ENCODE assay signal across 37 cellular contexts in genomic region chr1:99772809-99773208, GRCh38. TPM values are rescaled to one million over a fixed set of nuclear protein-coding genes. Genes with fewer than 3 reads are reported as not detected.
A peak's percentile ranks its signal among the peaks of the same experiment; 100 is the strongest.
DNase-seq lines count a peak whose midpoint lies in the region; ATAC-seq, FAIRE-seq and TF ChIP-seq lines count a peak whose summit lies in the region.
"Had no signal": no experiment of that assay in that cellular context is flagged by ENCODE, and none has a peak within 500 bp of the region (broad histone marks: within the 10 kb centered on the region; RNA-seq: fewer than 3 reads in every experiment).

No MANE protein-coding gene starts in this region.

- H2BK120ac ChIP-seq in mesendoderm (ENCODE audit: low read depth, low read length): no peak overlapping the region

- H3K79me2 ChIP-seq in HCT116 (ENCODE audit: insufficient read depth, low read length) (no peaks in the 10 kb centered on the region), OCI-LY7 (ENCODE audit: insufficient read depth, low read depth, low read length) (no peaks in the 10 kb centered on the region), K562 (ENCODE audit: control insufficient read depth, insufficient read depth, low read length) (no peaks in the 10 kb centered on the region), mesendoderm (ENCODE audit: control insufficient read depth, insufficient read depth, low read length) (no peaks in the 10 kb centered on the region)

- no peak overlapping the region for H2BK5ac ChIP-seq in mesendoderm (ENCODE audit: low read length)

- no peak overlapping the region for H3K27ac ChIP-seq in HCT116 (ENCODE audit: low read depth, low read length)
- no peak overlapping the region for H3K27ac ChIP-seq in OCI-LY7 (ENCODE audit: low read depth, low read length, poor library complexity, severe bottlenecking)
- no peak overlapping the region for H3K27ac ChIP-seq in K562 (ENCODE audit: extremely low read depth, low read depth, low read length)
- no peak overlapping the region for H3K27ac ChIP-seq in mesendoderm (ENCODE audit: low read depth, low read length)
- H3K27ac ChIP-seq: 22Rv1; A549; BLaER1; BLaER1 treated with 17β-estradiol and CSF1 and Interleukin-3, amounts not matched to agents 10 nM and 100 nM; C4-2B had no signal

- intact Hi-C loops in HCT116 (cut with micrococcal nuclease) (no loop called here), OCI-LY7 (cut with micrococcal nuclease; ENCODE audit: unreplicated experiment) (no loop called here), K562 (cut with micrococcal nuclease) (loop anchor here (2.0 to 5.0 kb wide), 2 partner anchors 34 to 262 kb away; no protein-coding TSS in a partner anchor)

- no peak overlapping the region for H4K5ac ChIP-seq in mesendoderm (ENCODE audit: low read length)

- no peak overlapping the region for H3K23ac ChIP-seq in mesendoderm (ENCODE audit: low read length)

- no peak overlapping the region for H3K4me3 Mint-ChIP-seq in mesothelial cell of epicardium
- H3K4me3 Mint-ChIP-seq: B cell; CD14-positive monocyte; CD4-positive, alpha-beta memory T cell; CD4-positive, alpha-beta T cell; CD8-positive, alpha-beta memory T cell; CD8-positive, alpha-beta T cell had no signal

- H3K4me2 ChIP-seq in HCT116 (ENCODE audit: low read length): no peak overlapping the region
- no peak overlapping the region for H3K4me2 ChIP-seq in OCI-LY7 (ENCODE audit: low read length)
- no peak overlapping the region for H3K4me2 ChIP-seq in K562 (ENCODE audit: insufficient read depth, low read length)
- H3K4me2 ChIP-seq in mesendoderm (ENCODE audit: low read length): no peak overlapping the region
- H3K4me2 ChIP-seq: BLaER1; BLaER1 treated with 17β-estradiol and CSF1 and Interleukin-3, amounts not matched to agents 10 nM and 100 nM had no signal

- H4K20me1 ChIP-seq in HCT116 (ENCODE audit: insufficient read depth): no peaks in the 10 kb centered on the region
- H4K20me1 ChIP-seq in OCI-LY7 (ENCODE audit: insufficient read depth, low read length): no peaks in the 10 kb centered on the region
- H4K20me1 ChIP-seq in K562 (replicated peaks; ENCODE audit: control insufficient read depth, insufficient read depth, low read length): no peaks in the 10 kb centered on the region
- H4K20me1 ChIP-seq: BLaER1; BLaER1 treated with 17β-estradiol and CSF1 and Interleukin-3, amounts not matched to agents 10 nM and 100 nM had no signal

- H2BK15ac ChIP-seq in mesendoderm (replicated peaks; ENCODE audit: low read depth): no peak overlapping the region

- H3K9me1 ChIP-seq in K562 (ENCODE audit: control insufficient read depth, insufficient read depth, low read length): no peaks in the 10 kb centered on the region

- no peak for ATAC-seq in HCT116
- peak; percentile 16; the same call in 2 of the 3 replicates for ATAC-seq in K562
- ATAC-seq in GM19455 (IDR thresholded peaks at IDR 0.05; ENCODE audit: unreplicated experiment): no peak
- ATAC-seq: CD8-positive, alpha-beta T cell had no signal

- H3K36me3 ChIP-seq in HCT116 (ENCODE audit: control insufficient read depth in 1 of 2, insufficient read depth in 2 of 2, low read length in 2 of 2) (no peaks in the 10 kb centered on the region), OCI-LY7 (ENCODE audit: insufficient read depth, low read length) (no peaks in the 10 kb centered on the region), K562 (ENCODE audit: control insufficient read depth, insufficient read depth, low read length) (no peaks in the 10 kb centered on the region), mesendoderm (ENCODE audit: control insufficient read depth, insufficient read depth, low read length) (no peaks in the 10 kb centered on the region)
- H3K36me3 ChIP-seq: BE2C; BLaER1; BLaER1 treated with 17β-estradiol and CSF1 and Interleukin-3, amounts not matched to agents 10 nM and 100 nM had no signal

- POLR2A ChIA-PET in HCT116 (lab: Charles Lee) (no interaction called here), OCI-LY7 (lab: Charles Lee) (interaction anchor here (0.8 kb wide), 1 partner anchor 34 kb away, joined by 4 read pairs; no protein-coding TSS in a partner anchor), K562 (lab: Yijun Ruan, JAX) (no interaction called here)

- H3K79me1 ChIP-seq in mesendoderm (ENCODE audit: low read length): no peaks in the 10 kb centered on the region

- peaks cover 35% of the 10 kb centered on the region for H3K4me1 Mint-ChIP-seq in mesothelial cell of epicardium
- H3K4me1 Mint-ChIP-seq: CD4-positive, alpha-beta memory T cell; CD4-positive, CD25-positive, alpha-beta regulatory T cell; CD8-positive, alpha-beta memory T cell had no signal

- no peak overlapping the region for H2AK5ac ChIP-seq in mesendoderm (ENCODE audit: low read length)

- TF ChIP-seq POLR2A in HCT116 (IDR thresholded peaks at IDR 0.05; ENCODE audit: borderline replicate concordance, extremely low read depth, insufficient read depth, insufficient read length): no peak
- TF ChIP-seq POLR2A in K562 (conservative IDR thresholded peaks at IDR 0.05): no peak

- H2AFZ ChIP-seq in HCT116 (ENCODE audit: low read depth, low read length, poor library complexity, severe bottlenecking): peak overlapping the region; percentile 99
- H2AFZ ChIP-seq in OCI-LY7 (ENCODE audit: low read length): peak overlapping the region; percentile 27; the same call in 1 of the 2 replicates
- H2AFZ ChIP-seq in K562 (ENCODE audit: low read depth, low read length): no peak overlapping the region

- no peak overlapping the region for H3K27ac Mint-ChIP-seq in mesothelial cell of epicardium
- H3K27ac Mint-ChIP-seq: B cell; CD14-positive monocyte; CD4-positive, alpha-beta memory T cell; CD4-positive, alpha-beta T cell; CD4-positive, CD25-positive, alpha-beta regulatory T cell; CD8-positive, alpha-beta memory T cell; CD8-positive, alpha-beta T cell had no signal

- H3K9me3 ChIP-seq in HCT116 (ENCODE audit: control insufficient read depth in 1 of 2, insufficient read depth in 1 of 2, low read depth in 1 of 2, low read length in 2 of 2) (no peaks in the 10 kb centered on the region), OCI-LY7 (ENCODE audit: low read length) (no peaks in the 10 kb centered on the region), K562 (replicated peaks; ENCODE audit: control insufficient read depth, insufficient read depth, low read depth, low read length) (no peaks in the 10 kb centered on the region)
- H3K9me3 ChIP-seq: A549; BE2C; BLaER1; BLaER1 treated with 17β-estradiol and CSF1 and Interleukin-3, amounts not matched to agents 10 nM and 100 nM; Caco-2 had no signal

- RAD21 ChIA-PET in HCT116 (lab: Charles Lee; ENCODE audit: low non-redundant PET in 1 of 2, low total read pairs in 2 of 2, uncharacterized antibody in 2 of 2, unreplicated experiment in 2 of 2): no interaction called here

- WGBS in K562 (ENCODE audit: insufficient coverage, low coverage, missing lambda C conversion rate): 37% methylated on average over 3 of the region's 3 CpGs
- WGBS in mesendoderm (ENCODE audit: extremely low coverage, insufficient coverage, low lambda C conversion rate): no CpG with 5 or more reads among the region's 3 CpGs

- no peak overlapping the region for H3K56ac ChIP-seq in mesendoderm (ENCODE audit: low read length)

- CTCF ChIA-PET in HCT116 (lab: Charles Lee) (interaction anchor here (1.6 kb wide), 1 partner anchor 13 kb away, joined by 3 read pairs; no protein-coding TSS in a partner anchor), OCI-LY7 (lab: Charles Lee; ENCODE audit: unreplicated experiment) (no interaction called here), K562 (lab: Yijun Ruan, JAX; ENCODE audit: low intra/inter-chr PET ratio) (no interaction called here)

- no peaks in the 10 kb centered on the region for H3K27me3 ChIP-seq in HCT116 (ENCODE audit: insufficient read depth, low read length)
- no peaks in the 10 kb centered on the region for H3K27me3 ChIP-seq in K562 (ENCODE audit: control insufficient read depth in 2 of 2, insufficient read depth in 2 of 2, low read length in 2 of 2)
- H3K27me3 ChIP-seq in mesendoderm (ENCODE audit: insufficient read depth, low read length, poor library complexity): no peaks in the 10 kb centered on the region
- H3K27me3 ChIP-seq: BE2C; BLaER1; BLaER1 treated with 17β-estradiol and CSF1 and Interleukin-3, amounts not matched to agents 10 nM and 100 nM had no signal

- no peak overlapping the region for H3K4ac ChIP-seq in mesendoderm (ENCODE audit: low read depth, low read length)

- no TSS peak for BruUV-seq in HCT116 (replicated peaks; lab: Mats Ljungman, UMichigan)
- no TSS peak for BruUV-seq in OCI-LY7 (replicated peaks; lab: Mats Ljungman, UMichigan)
- no TSS peak for BruUV-seq in K562 (replicated peaks; lab: Mats Ljungman, UMichigan)

- H3K4me3 ChIP-seq in HCT116 (replicated peaks in 1 of 2; ENCODE audit: low read depth in 1 of 2, low read length in 2 of 2) (no peak overlapping the region), OCI-LY7 (ENCODE audit: low read depth, low read length, poor library complexity, severe bottlenecking) (no peak overlapping the region), K562 (no peak overlapping the region), mesendoderm (ENCODE audit: low read length) (no peak overlapping the region)
- H3K4me3 ChIP-seq: A549; BLaER1; BLaER1 treated with 17β-estradiol and CSF1 and Interleukin-3, amounts not matched to agents 10 nM and 100 nM had no signal

- no peaks in the 10 kb centered on the region for H3K27me3 Mint-ChIP-seq in mesothelial cell of epicardium (ENCODE audit: low read depth)

- H3K9me2 ChIP-seq in HCT116 (ENCODE audit: insufficient read depth) (no peaks in the 10 kb centered on the region), OCI-LY7 (ENCODE audit: insufficient read depth, low read length) (no peaks in the 10 kb centered on the region)

- in situ Hi-C loops in K562 (cut with MboI): no loop called here

- no peak for TF ChIP-seq CTCF in HCT116 (IDR thresholded peaks at IDR 0.05 in 2 of 3, conservative IDR thresholded peaks at IDR 0.05 in 1 of 3; ENCODE audit: borderline replicate concordance in 1 of 3, insufficient read depth in 1 of 3, low read depth in 2 of 3, low read length in 2 of 3)
- no peak for TF ChIP-seq CTCF in OCI-LY7 (conservative IDR thresholded peaks at IDR 0.05; ENCODE audit: low read length)
- TF ChIP-seq CTCF in K562 (IDR thresholded peaks at IDR 0.05 in 2 of 3, conservative IDR thresholded peaks at IDR 0.05 in 1 of 3; ENCODE audit: insufficient read depth in 2 of 3, low read depth in 1 of 3, low read length in 3 of 3): no peak
- no peak for TF ChIP-seq CTCF in mesothelial cell of epicardium (IDR thresholded peaks at IDR 0.05; ENCODE audit: unreplicated experiment)

- H3K4me1 ChIP-seq in HCT116 (ENCODE audit: control insufficient read depth in 1 of 2, insufficient read depth in 2 of 2, low read length in 2 of 2): peaks cover 0 to 8% of the 10 kb centered on the region in 2 experiments; a peak in 2 of 4 replicates
- peaks cover 6% of the 10 kb centered on the region for H3K4me1 ChIP-seq in OCI-LY7 (ENCODE audit: insufficient read depth, low read length, poor library complexity, severe bottlenecking)
- peaks cover 12 to 42% of the 10 kb centered on the region in 2 experiments for H3K4me1 ChIP-seq in K562 (replicated peaks in 1 of 2; ENCODE audit: control insufficient read depth in 2 of 2, insufficient read depth in 2 of 2, low read length in 2 of 2)
- H3K4me1 ChIP-seq in mesendoderm (ENCODE audit: control insufficient read depth, low read depth, low read length): no peaks in the 10 kb centered on the region
- H3K4me1 ChIP-seq: A549, BE2C, BLaER1 had no signal

- peak overlapping the region; percentile 68 for H3K18ac ChIP-seq in mesendoderm (ENCODE audit: low read length)

- no peaks in the 10 kb centered on the region for H3K36me3 Mint-ChIP-seq in mesothelial cell of epicardium
- H3K36me3 Mint-ChIP-seq: CD14-positive monocyte; CD4-positive, alpha-beta memory T cell; CD4-positive, CD25-positive, alpha-beta regulatory T cell; CD8-positive, alpha-beta memory T cell; CD8-positive, alpha-beta T cell had no signal

- no peak overlapping the region for H4K8ac ChIP-seq in mesendoderm (ENCODE audit: low read depth, low read length)

- no peak for TF ChIP-seq EP300 in K562 (IDR thresholded peaks at IDR 0.05; ENCODE audit: low read length)

- TF ChIP-seq RAD21 in HCT116 (IDR thresholded peaks at IDR 0.05; ENCODE audit: low read depth) (no peak), K562 (CRISPR knock-in tag; conservative IDR thresholded peaks at IDR 0.05 in 1 of 2, IDR thresholded peaks at IDR 0.05 in 1 of 2) (no peak)

- DNase-seq in HCT116 (ENCODE audit: low read depth, low spot score) (no peak), OCI-LY7 (ENCODE audit: low spot score) (no peak), K562 (ENCODE audit: extremely low read depth in 1 of 4, low spot score in 3 of 4) (no peak), mesendoderm (no peak), islet precursor cell (no peak), mesothelial cell of epicardium (ENCODE audit: low spot score in 2 of 2, unreplicated experiment in 2 of 2) (no peak), NCI-H2081 (lab: John Stamatoyannopoulos, UW) (no peak)
- DNase-seq: 8988T; ACHN; AML-193; BE2C; C1 segment of cervical spinal cord; Caco-2; Calu3; CD4-positive, alpha-beta memory T cell; CD4-positive, alpha-beta T cell; CD4-positive, CD25-positive, alpha-beta regulatory T cell; CD8-positive, alpha-beta memory T cell; CD8-positive, alpha-beta T cell; COR-L47; DMS 273 treated with DMSO at 0.1 percent for 48 hours; DMS153; DMS53; DMS79; DMS79 treated with DMSO at 0.1 percent for 48 hours; DND-41; EL had no signal

- no peaks in the 10 kb centered on the region for H3K9me3 Mint-ChIP-seq in mesothelial cell of epicardium
- H3K9me3 Mint-ChIP-seq: CD14-positive monocyte; CD4-positive, alpha-beta memory T cell; CD4-positive, alpha-beta T cell; CD4-positive, CD25-positive, alpha-beta regulatory T cell; CD8-positive, alpha-beta memory T cell; CD8-positive, alpha-beta T cell had no signal

- no peak for FAIRE-seq in K562 (lab: Jason Lieb, UNC)
- FAIRE-seq: A204.1, A549, D721Med had no signal

- H3K9ac ChIP-seq in HCT116 (ENCODE audit: low read length) (no peak overlapping the region), K562 (ENCODE audit: insufficient read depth in 1 of 2, low read depth in 2 of 2, low read length in 2 of 2) (no peak overlapping the region), mesendoderm (ENCODE audit: low read length) (no peak overlapping the region)
- H3K9ac ChIP-seq: BLaER1; BLaER1 treated with 17β-estradiol and CSF1 and Interleukin-3, amounts not matched to agents 10 nM and 100 nM had no signal

RNA-seq across cellular contexts. Expression of gene FRRS1, which starts 6.4 kb away (rescaled TPM):
- total RNA-seq in HCT116 (2021; ENCODE audit: unreplicated experiment) (19.8 TPM), OCI-LY7 (2022) (6.5 and 7.2 TPM in 2 replicates), K562 (2014; rRNA removed) (17.8 and 21.7 TPM in 2 replicates), K562 (2014; rRNA removed; fragmentation: Illumina TruSeq; extraction: Trizol) (54.0 and 54.2 TPM in 2 replicates), K562 (2015; rRNA removed; fragmentation: Illumina TruSeq; extraction: Trizol) (41.2 and 43.3 TPM in 2 replicates), K562 (2021) (31.1 and 31.6 TPM in 2 replicates), mesothelial cell of epicardium (19.5 to 22.5 TPM (median 20.4 TPM) in 3 replicates)
- 6.0 and 9.6 TPM in 2 replicates for polyA plus RNA-seq in HCT116 (2012)
- total RNA-seq in OCI-LY7 (2014; rRNA removed; shearing (Covaris generic)): 3.4 and 4.5 TPM in 2 replicates
- total RNA-seq in K562 (2011; cell fraction: chromatin; rRNA removed; ENCODE audit: low replicate concordance): 114 and 187 TPM in 2 replicates
- 100 and 116 TPM in 2 replicates for total RNA-seq in K562 (2011; cell fraction: nucleolus; rRNA removed)
- total RNA-seq in K562 (2011; cell fraction: nucleoplasm; rRNA removed): 130 and 133 TPM in 2 replicates
- polyA plus RNA-seq in K562 (2011; rRNA removed) (41.3 and 44.7 TPM in 2 replicates), K562 (2014; fragmentation: Illumina TruSeq; extraction: Trizol) (19.2 and 23.7 TPM in 2 replicates), K562 (2014; fragmentation: Nextera tagmentation; extraction: Ambion mirVana) (1 to 10 TPM in 1 of 2 experiments, under 1 TPM in 1; 0.87 to 1.9 TPM), K562 (2014; rRNA removed) (14.6 and 18.6 TPM in 2 replicates)
- polyA plus RNA-seq in K562 (2011; cell fraction: cytosol; rRNA removed): 12.5 and 26.8 TPM in 2 replicates
- polyA plus RNA-seq in K562 (2011; cell fraction: nucleus; rRNA removed): 25.7 and 36.5 TPM in 2 replicates
- polyA plus RNA-seq in K562 (2012): 17.5 and 23.2 TPM in 2 replicates
- 150 and 168 TPM in 2 replicates for polyA minus RNA-seq in K562 (2011; rRNA and poly(A)+ RNA removed)
- 41.7 and 43.8 TPM in 2 replicates for polyA minus RNA-seq in K562 (2011; cell fraction: cytosol; rRNA and poly(A)+ RNA removed)
- 35.1 and 70.3 TPM in 2 replicates for polyA minus RNA-seq in K562 (2011; cell fraction: nucleus; rRNA and poly(A)+ RNA removed)
- polyA plus RNA-seq in mesendoderm (2013, experiment 1 of 2): 3.3 TPM
- 3.0 TPM for polyA plus RNA-seq in mesendoderm (2013, experiment 2 of 2)
- polyA plus RNA-seq: CD4-positive, alpha-beta memory T cell; CD8-positive, alpha-beta memory T cell had no signal

Comparison
In these comparisons a context has a peak if more than half of its experiments do, and no peak if none do; other contexts are left out.
1. Of the 22 proteins assayed by ChIP-seq in both K562 and HCT116: peak only in K562: CEBPB; only in HCT116: none; in both: none; in neither: 21.